In genomic region chr6:43939281-43940070, GRCh38 we compare ENCODE assay signal across 1 cellular context.
TF ChIP-seq lines count a peak whose summit lies in the region.

No MANE protein-coding gene starts in this region.

TF ChIP-seq in SK-N-SH treated with all-trans-retinoic acid at 6 μM for 48 hours, 23 proteins besides CTCF, POLR2A, EP300 and RAD21 (continued from another document):
- TF ChIP-seq TSHZ2 (CRISPR knock-in tag; IDR thresholded peaks at IDR 0.05) = no peak
TF ChIP-seq in SK-N-SH treated with all-trans-retinoic acid at 6 μM for 48 hours: peak in this region for 0.
